ENCODE assay signal across 23 cellular contexts in the genomic region with DNA sequence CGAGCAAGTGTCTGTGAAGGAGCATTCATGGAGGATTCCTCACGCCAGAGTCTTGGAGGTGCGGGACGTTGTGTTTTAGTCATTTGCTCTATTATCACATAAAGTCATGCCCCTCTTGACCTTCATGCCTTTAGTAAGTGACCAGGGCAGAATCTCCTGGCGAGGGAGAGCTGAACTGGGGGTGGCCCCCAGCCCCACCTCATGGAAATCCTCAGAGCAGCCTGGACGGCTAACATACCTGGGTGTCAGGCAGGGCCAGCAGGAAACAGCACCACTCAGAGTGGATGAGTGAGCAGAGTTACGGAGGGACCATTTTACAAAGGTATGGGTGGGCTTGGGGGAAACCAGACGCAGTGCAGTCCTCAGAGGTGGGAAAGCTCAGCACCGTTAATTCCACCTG. TPM values are rescaled to one million over a fixed set of nuclear protein-coding genes. Genes with fewer than 3 reads are reported as not detected.
DNase-seq lines count a peak whose midpoint lies in the region; FAIRE-seq and TF ChIP-seq lines count a peak whose summit lies in the region.
"Had no signal": no experiment of that assay in that cellular context is flagged by ENCODE, and none has a peak within 500 bp of the region (broad histone marks: within the 10 kb centered on the region; RNA-seq: fewer than 3 reads in every experiment).

No MANE protein-coding gene starts in this region.

- H3K79me2 ChIP-seq in GM23248 (ENCODE audit: insufficient read depth) (peaks cover 9% of the 10 kb centered on the region; the same call in 1 of the 2 replicates), astrocyte (ENCODE audit: insufficient read depth, low read length) (no peaks in the 10 kb centered on the region), osteoblast (ENCODE audit: insufficient read depth, low read length) (peaks cover 5% of the 10 kb centered on the region)

- peaks cover 10% of the 10 kb centered on the region for H3K9me3 Mint-ChIP-seq in astrocyte (ENCODE audit: unreplicated experiment)
- H3K9me3 Mint-ChIP-seq: activated T-helper 17 cell treated with anti-CD3 and anti-CD28 coated beads, Interleukin-2, amount 50 U/mL, for 72 hours; effector memory CD8-positive, alpha-beta T cell had no signal

- H3K9ac ChIP-seq in GM23248: peak overlapping the region; percentile 76
- peak overlapping the region; percentile 68 for H3K9ac ChIP-seq in astrocyte (ENCODE audit: low read length)

- H3F3A ChIP-seq in GM23248 (ENCODE audit: insufficient read depth): peaks cover 61% of the 10 kb centered on the region

- in situ Hi-C loops in GM23248 (cut with MboI): no loop called here

- no peak overlapping the region for H2AFZ ChIP-seq in GM23248
- H2AFZ ChIP-seq in astrocyte (ENCODE audit: low read depth, low read length): no peak overlapping the region
- no peak overlapping the region for H2AFZ ChIP-seq in osteoblast (ENCODE audit: low read length)

- no peak for DNase-seq in GM23248
- no peak for DNase-seq in astrocyte (ENCODE audit: low read depth)
- no peak for DNase-seq in osteoblast (ENCODE audit: insufficient read length, low spot score, missing footprints)
- no peak for DNase-seq in suprapubic skin (ENCODE audit: low spot score in 2 of 2)
- DNase-seq in activated naive CD4-positive, alpha-beta T cell treated with Interleukin-2 at 50 U/mL for 16 hours: no peak
- DNase-seq in GM10248 (ENCODE audit: extremely low spot score): no peak
- DNase-seq in activated naive CD4-positive, alpha-beta T cell (lab: John Stamatoyannopoulos, UW): no peak
- no peak for DNase-seq in HK-2 (ENCODE audit: unreplicated experiment)
- DNase-seq: activated CD4-positive, alpha-beta T cell treated with anti-CD3 and anti-CD28 coated beads for 48 hours; C1 segment of cervical spinal cord; caudate nucleus; cortex of kidney; DMS53; effector memory CD8-positive, alpha-beta T cell; NCI-H1436 treated with DMSO at 0.1 percent for 48 hours; right lobe of liver; stimulated activated naive B cell treated with anti-CD40 and anti-IgM and Interleukin-4, amounts not matched to agents 10 μg/mL and 1 μg/mL and 100 μg/mL, for 72 hours; WERI-Rb-1 had no signal

- TF ChIP-seq POLR2A in suprapubic skin (IDR thresholded peaks at IDR 0.05): no peak

- peaks cover 2% of the 10 kb centered on the region for H3K36me3 Mint-ChIP-seq in astrocyte (ENCODE audit: low read depth, unreplicated experiment)
- H3K36me3 Mint-ChIP-seq: stimulated activated naive B cell treated with anti-CD40 and anti-IgM and Interleukin-4, amounts not matched to agents 10 μg/mL and 1 μg/mL and 100 μg/mL, for 72 hours had no signal

- H3K27ac ChIP-seq in GM23248: peak overlapping the region; percentile 99
- peak overlapping the region; percentile 96 for H3K27ac ChIP-seq in astrocyte (ENCODE audit: low read depth, low read length)
- peak overlapping the region; percentile 97 for H3K27ac ChIP-seq in osteoblast (ENCODE audit: low read depth, low read length)
- H3K27ac ChIP-seq in suprapubic skin: peak overlapping the region; percentile 59
- H3K27ac ChIP-seq: neutrophil, right lobe of liver, WERI-Rb-1 had no signal

- H3K9me2 ChIP-seq in GM23248 (ENCODE audit: insufficient read depth): no peaks in the 10 kb centered on the region

- WGBS in GM23248 (ENCODE audit: low coverage in 1 of 2, low lambda C conversion rate in 2 of 2, missing lambda C conversion rate in 2 of 2), 2 experiments: 87 to 89% methylated on average over 9 of the region's 9 CpGs
- 97% methylated on average over 9 of the region's 9 CpGs for WGBS in suprapubic skin

- TF ChIP-seq CTCF in astrocyte (IDR thresholded peaks at IDR 0.05; ENCODE audit: insufficient read depth, low read depth, low read length) (no peak), osteoblast (IDR thresholded peaks at IDR 0.05; ENCODE audit: extremely low read depth, low read depth, low read length) (no peak), suprapubic skin (IDR thresholded peaks at IDR 0.05) (no peak), GM10248 (IDR thresholded peaks at IDR 0.05; ENCODE audit: control extremely low read depth, extremely low read depth, low read depth, missing control alignments) (no peak)

- H3K9me3 ChIP-seq in GM23248 (ENCODE audit: low read depth): no peaks in the 10 kb centered on the region
- H3K9me3 ChIP-seq in astrocyte (ENCODE audit: insufficient read depth, low read depth, low read length): peaks cover under 1% of the 10 kb centered on the region
- H3K9me3 ChIP-seq in osteoblast (ENCODE audit: low read depth, low read length): no peaks in the 10 kb centered on the region
- H3K9me3 ChIP-seq in suprapubic skin: no peaks in the 10 kb centered on the region
- H3K9me3 ChIP-seq: prostate gland, right lobe of liver had no signal

- no peaks in the 10 kb centered on the region for H4K20me1 ChIP-seq in GM23248 (ENCODE audit: insufficient read depth)
- no peaks in the 10 kb centered on the region for H4K20me1 ChIP-seq in astrocyte (ENCODE audit: insufficient read depth, low read length)
- no peaks in the 10 kb centered on the region for H4K20me1 ChIP-seq in osteoblast (ENCODE audit: insufficient read depth, low read length)

- TF ChIP-seq EP300 in suprapubic skin (IDR thresholded peaks at IDR 0.05): no peak

- H3K27ac Mint-ChIP-seq in astrocyte (ENCODE audit: unreplicated experiment): peak overlapping the region; percentile 93
- H3K27ac Mint-ChIP-seq: activated naive CD4-positive, alpha-beta T cell treated with anti-CD3 and anti-CD28 coated beads, Interleukin-2, amount 50 U/mL, for 72 hours; activated T-helper 17 cell treated with anti-CD3 and anti-CD28 coated beads, Interleukin-2, amount 50 U/mL, for 72 hours; stimulated activated naive B cell treated with anti-CD40 and anti-IgM and Interleukin-4, amounts not matched to agents 10 μg/mL and 1 μg/mL and 100 μg/mL, for 72 hours had no signal

- H3K4me2 ChIP-seq in GM23248 (ENCODE audit: unreplicated experiment): peak overlapping the region; percentile 64
- peak overlapping the region; percentile 48 for H3K4me2 ChIP-seq in astrocyte (ENCODE audit: low read length)
- H3K4me2 ChIP-seq in osteoblast (ENCODE audit: insufficient read depth, low read length): no peak overlapping the region

- H3K27me3 ChIP-seq in GM23248 (replicated peaks; ENCODE audit: insufficient read depth) (no peaks in the 10 kb centered on the region), astrocyte (ENCODE audit: insufficient read depth, low read length) (no peaks in the 10 kb centered on the region), osteoblast (ENCODE audit: insufficient read depth, low read length) (no peaks in the 10 kb centered on the region), suprapubic skin (no peaks in the 10 kb centered on the region)
- H3K27me3 ChIP-seq: neutrophil, right lobe of liver had no signal

- peaks cover 8% of the 10 kb centered on the region for H3K27me3 Mint-ChIP-seq in astrocyte (ENCODE audit: low read depth, unreplicated experiment)

- H3K4me1 Mint-ChIP-seq in astrocyte (ENCODE audit: low read depth, unreplicated experiment): peaks cover 47% of the 10 kb centered on the region
- H3K4me1 Mint-ChIP-seq: activated T-helper 17 cell treated with anti-CD3 and anti-CD28 coated beads, Interleukin-2, amount 50 U/mL, for 72 hours; stimulated activated naive B cell treated with anti-CD40 and anti-IgM and Interleukin-4, amounts not matched to agents 10 μg/mL and 1 μg/mL and 100 μg/mL, for 72 hours had no signal

- POLR2A ChIA-PET in GM10248 (lab: Yijun Ruan, JAX): no interaction called here

- no peaks in the 10 kb centered on the region for H3K36me3 ChIP-seq in GM23248 (ENCODE audit: low read depth)
- no peaks in the 10 kb centered on the region for H3K36me3 ChIP-seq in astrocyte (ENCODE audit: insufficient read depth, low read length)
- peaks cover 3% of the 10 kb centered on the region for H3K36me3 ChIP-seq in osteoblast (ENCODE audit: insufficient read depth, low read length)
- no peaks in the 10 kb centered on the region for H3K36me3 ChIP-seq in suprapubic skin
- H3K36me3 ChIP-seq: neutrophil, prostate gland, right lobe of liver, WERI-Rb-1 had no signal

- CTCF ChIA-PET in GM10248 (lab: Yijun Ruan, JAX): interaction anchor here (3.1 kb wide), 1 partner anchor 14 kb away, joined by 8 read pairs; no protein-coding TSS in a partner anchor

- H3K4me1 ChIP-seq in GM23248 (ENCODE audit: insufficient read depth): peaks cover 63% of the 10 kb centered on the region
- H3K4me1 ChIP-seq in astrocyte (ENCODE audit: insufficient read depth, low read length): peaks cover 43% of the 10 kb centered on the region
- peaks cover 60% of the 10 kb centered on the region for H3K4me1 ChIP-seq in osteoblast (ENCODE audit: insufficient read depth, low read length)
- peaks cover 27% of the 10 kb centered on the region for H3K4me1 ChIP-seq in suprapubic skin
- H3K4me1 ChIP-seq: prostate gland, right lobe of liver had no signal

- FAIRE-seq in astrocyte (lab: Jason Lieb, UNC): peak; percentile 9
- FAIRE-seq: RCC 7860 had no signal

- no peak overlapping the region for H3K4me3 Mint-ChIP-seq in astrocyte (ENCODE audit: unreplicated experiment)
- H3K4me3 Mint-ChIP-seq: activated T-helper 17 cell treated with anti-CD3 and anti-CD28 coated beads, Interleukin-2, amount 50 U/mL, for 72 hours; effector memory CD8-positive, alpha-beta T cell; stimulated activated naive B cell treated with anti-CD40 and anti-IgM and Interleukin-4, amounts not matched to agents 10 μg/mL and 1 μg/mL and 100 μg/mL, for 72 hours had no signal

- H3K4me3 ChIP-seq in GM23248 (no peak overlapping the region), astrocyte (ENCODE audit: insufficient read depth, low read depth, low read length) (no peak overlapping the region), osteoblast (ENCODE audit: insufficient read depth, low read length) (no peak overlapping the region), suprapubic skin (no peak overlapping the region)
- H3K4me3 ChIP-seq: prostate gland, right lobe of liver had no signal

RNA-seq across cellular contexts. Expression of a gene that starts 56.1 kb away (rescaled TPM):
- 310 and 329 TPM in 2 replicates for total RNA-seq in GM23248 (2014; rRNA removed; shearing (Covaris generic))
- polyA plus RNA-seq in GM23248 (2016; fragmentation: Nextera tagmentation; extraction: Ambion mirVana): 298 and 303 TPM in 2 replicates
- 161 and 165 TPM in 2 replicates for total RNA-seq in astrocyte
- 136 and 185 TPM in 2 replicates for total RNA-seq in osteoblast
- total RNA-seq in suprapubic skin: 10 to 100 TPM; 40.5 to 42.4 (median 41.6) TPM
